In the genomic region with DNA sequence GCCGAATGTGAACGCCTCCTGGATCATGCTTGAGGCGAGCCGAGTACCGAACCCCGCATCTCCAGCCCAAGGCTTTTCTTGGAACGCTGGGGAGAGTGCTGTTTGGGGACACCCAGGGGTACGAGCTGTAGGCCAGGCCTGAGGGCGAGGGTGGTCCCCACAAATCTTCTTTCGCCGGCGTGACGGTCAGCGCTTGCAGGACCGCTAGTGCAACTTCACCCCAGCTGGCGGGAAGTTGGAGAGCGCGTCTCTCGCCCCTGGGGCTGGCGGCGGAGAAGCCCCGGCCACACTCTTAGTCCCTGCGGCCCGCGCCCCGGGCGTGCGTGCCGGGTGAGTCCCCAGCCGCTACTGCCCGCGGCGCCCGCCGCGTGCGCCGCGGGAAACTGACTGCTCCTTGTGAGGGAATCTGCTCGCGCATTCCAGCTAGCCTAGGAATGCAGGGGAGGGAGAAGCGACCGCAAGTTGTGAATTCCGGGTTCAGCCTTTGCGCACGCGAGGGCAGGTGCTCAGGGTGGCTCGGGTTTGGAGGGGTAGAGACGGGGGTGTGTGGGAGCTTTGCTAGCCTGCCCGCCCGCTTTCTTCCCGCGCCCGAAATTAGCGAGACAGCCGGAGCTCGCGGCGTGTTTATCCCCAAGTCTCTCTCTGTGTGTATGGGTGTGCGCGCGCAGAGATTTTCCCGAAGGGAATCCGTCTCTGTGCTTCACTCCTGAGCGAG, we compare ENCODE assay signal across 8 cellular contexts. TPM values are rescaled to one million over a fixed set of nuclear protein-coding genes. Genes with fewer than 3 reads are reported as not detected.
DNase-seq lines count a peak whose midpoint lies in the region; ATAC-seq and TF ChIP-seq lines count a peak whose summit lies in the region.

No MANE protein-coding gene starts in this region.

- intact Hi-C loops in CD14-positive monocyte (cut with micrococcal nuclease), result no loop called here
- intact Hi-C loops in cardiac septum (cut with DNase I), result no loop called here

- H3K4me1 Mint-ChIP-seq in CD14-positive monocyte, result peaks cover 62% of the 10 kb centered on the region

- H3K27ac Mint-ChIP-seq in CD14-positive monocyte, result no peak overlapping the region

- peaks cover 0 to 48% (median 16%) of the 10 kb centered on the region in 7 donors for H3K9me3 Mint-ChIP-seq in CD14-positive monocyte

- peaks cover 87 to 97% (median 88%) of the 10 kb centered on the region in 3 donors for H3K27me3 Mint-ChIP-seq in CD14-positive monocyte (ENCODE audit: low read depth in 3 of 3)

- peaks cover 8% of the 10 kb centered on the region in 2 donors for H3K36me3 Mint-ChIP-seq in CD14-positive monocyte

- ATAC-seq in HG03103 (IDR thresholded peaks at IDR 0.05; ENCODE audit: low read depth, unreplicated experiment) (peak; percentile 1), GM18907 (IDR thresholded peaks at IDR 0.05; ENCODE audit: unreplicated experiment) (no peak), HG02938 (IDR thresholded peaks at IDR 0.05; ENCODE audit: unreplicated experiment) (no peak)

- DNase-seq in CD14-positive monocyte (ENCODE audit: low spot score) (no peak), cardiac septum (ENCODE audit: low spot score) (peak; percentile 74), retina (peak; percentile 75), SIG-M5 treated with dmso at 0.1 percent for 504 hours (lab: John Stamatoyannopoulos, UW; ENCODE audit: unreplicated experiment) (no peak)
- peak; percentile 40 to 49 for DNase-seq in activated T-cell treated with anti-CD3 and anti-CD28 coated beads, Interleukin-2, amount 50 U/mL, for 48 hours

- TF ChIP-seq CTCF in CD14-positive monocyte (IDR thresholded peaks at IDR 0.05), result no peak

- peak overlapping the region; percentile 80 to 92 for H3K4me3 Mint-ChIP-seq in CD14-positive monocyte

RNA-seq across cellular contexts. Expression of gene LHX4, which starts 0.9 kb away (rescaled TPM):
- not detected for polyA plus RNA-seq in CD14-positive monocyte
- total RNA-seq in cardiac septum, result 0.03 TPM

Comparison
In these comparisons a context has a peak if more than half of its experiments do, and no peak if none do; other contexts are left out.
1. DNase-seq: peak in activated T-cell treated with anti-CD3 and anti-CD28 coated beads, Interleukin-2, amount 50 U/mL, for 48 hours (2 of 2), cardiac septum (single experiment) and retina (single experiment); none in CD14-positive monocyte (single experiment) and SIG-M5 treated with dmso at 0.1 percent for 504 hours (single experiment).